Comparison of ENCODE assay signal across 8 cellular contexts in genomic region chr10:33248638-33249037, GRCh38.
DNase-seq lines count a peak whose midpoint lies in the region; ATAC-seq, FAIRE-seq and TF ChIP-seq lines count a peak whose summit lies in the region.

No MANE protein-coding gene starts in this region.

- no peaks in the 10 kb centered on the region for H3K9me3 ChIP-seq in endodermal cell (ENCODE audit: control insufficient read depth, low read length)

- H3K27me3 Mint-ChIP-seq in endodermal cell (ENCODE audit: insufficient read depth) = no peaks in the 10 kb centered on the region

- H3K4me1 ChIP-seq in endodermal cell (ENCODE audit: control insufficient read depth, insufficient read depth, low read length) = no peaks in the 10 kb centered on the region

- FAIRE-seq in urothelium cell line (lab: Jason Lieb, UNC) = peak; percentile 46

- H3K36me3 ChIP-seq in endodermal cell (ENCODE audit: control insufficient read depth, insufficient read depth, low read length) = peaks cover 90% of the 10 kb centered on the region

- peak; percentile 67 for ATAC-seq in HG02678 (IDR thresholded peaks at IDR 0.05; ENCODE audit: unreplicated experiment)

- H3K9ac ChIP-seq in endodermal cell (ENCODE audit: extremely low read depth, low read length, poor library complexity, severe bottlenecking) = no peak overlapping the region

- peaks cover 31% of the 10 kb centered on the region for H3K4me1 Mint-ChIP-seq in endodermal cell

- H3K4me3 Mint-ChIP-seq in endodermal cell = no peak overlapping the region

- H3K27ac ChIP-seq in endodermal cell (ENCODE audit: low read depth, low read length) = no peak overlapping the region

- H3K36me3 Mint-ChIP-seq in endodermal cell (ENCODE audit: low read depth) = peaks cover 45% of the 10 kb centered on the region

- H3K27me3 ChIP-seq in endodermal cell (ENCODE audit: control insufficient read depth, insufficient read depth, low read length, poor library complexity, severe bottlenecking) = no peaks in the 10 kb centered on the region

- peak; percentile 18 for DNase-seq in DMS53 treated with DMSO at 0.1 percent for 48 hours (lab: John Stamatoyannopoulos, UW; ENCODE audit: unreplicated experiment)
- peak; percentile 6 for DNase-seq in SKM-1 (lab: John Stamatoyannopoulos, UW; ENCODE audit: unreplicated experiment)
- DNase-seq in fibroblast of pulmonary artery (ENCODE audit: low read depth) = peak; percentile 88
- peak; percentile 57 for DNase-seq in urothelium cell line (ENCODE audit: low spot score)
- no peak for DNase-seq in germinal center (ENCODE audit: low spot score)
- no peak for DNase-seq in endodermal cell
- no peak for DNase-seq in UCSD-AML1 (lab: John Stamatoyannopoulos, UW; ENCODE audit: unreplicated experiment)

- WGBS in endodermal cell (ENCODE audit: insufficient coverage in 1 of 2, insufficient read length in 1 of 2), 2 experiments = 83 to 100% methylated on average over 1 of the region's 1 CpG

- peaks cover 2% of the 10 kb centered on the region for H3K9me3 Mint-ChIP-seq in endodermal cell

- H3K4me3 ChIP-seq in fibroblast of pulmonary artery (replicated peaks; ENCODE audit: low read depth, low read length) (no peak overlapping the region), endodermal cell (ENCODE audit: low read length) (no peak overlapping the region)

- TF ChIP-seq CTCF in fibroblast of pulmonary artery (IDR thresholded peaks at IDR 0.05; ENCODE audit: low read length, missing control alignments) (no peak), endodermal cell (conservative IDR thresholded peaks at IDR 0.05) (no peak)

- H3K27ac Mint-ChIP-seq in endodermal cell = no peak overlapping the region

Comparison
In these comparisons a context has a peak if more than half of its experiments do, and no peak if none do; other contexts are left out.
1. DNase-seq: peak in DMS53 treated with DMSO at 0.1 percent for 48 hours (single experiment), SKM-1 (single experiment), fibroblast of pulmonary artery (single experiment) and urothelium cell line (single experiment); none in germinal center (single experiment), endodermal cell (single experiment) and UCSD-AML1 (single experiment).